In genomic region chr17:18280766-18281165, GRCh38 we compare ENCODE assay signal across 20 cellular contexts.
DNase-seq lines count a peak whose midpoint lies in the region; ATAC-seq and TF ChIP-seq lines count a peak whose summit lies in the region.
"Had no signal": no experiment of that assay in that cellular context is flagged by ENCODE, and none has a peak within 500 bp of the region (broad histone marks: within the 10 kb centered on the region; RNA-seq: fewer than 3 reads in every experiment).

No MANE protein-coding gene starts in this region.

- POLR2A ChIA-PET in RWPE1 (lab: Yijun Ruan, JAX; ENCODE audit: low non-redundant PET), result no interaction called here

- ATAC-seq in HG03520 (IDR thresholded peaks at IDR 0.05; ENCODE audit: unreplicated experiment) (no peak), HG03521 (IDR thresholded peaks at IDR 0.05; ENCODE audit: unreplicated experiment) (no peak)
- ATAC-seq: activated CD8-positive, alpha-beta T cell treated with anti-CD3 and anti-CD28 coated beads for 36 hours; effector memory CD8-positive, alpha-beta T cell; HCT116; mucosa of descending colon; stimulated activated naive B cell treated with anti-CD40 and anti-IgM and Interleukin-4, amounts not matched to agents 10 μg/mL and 1 μg/mL and 100 μg/mL, for 72 hours had no signal

- H3K27ac ChIP-seq in RWPE1 (peak overlapping the region; percentile 31; the same call in 1 of the 2 replicates), layer of hippocampus (ENCODE audit: low read depth, low read length) (peak overlapping the region; percentile 1)
- H3K27ac ChIP-seq: esophagus squamous epithelium, tibial artery had no signal

- CTCF ChIA-PET in RWPE1 (lab: Yijun Ruan, JAX), result no interaction called here

- DNase-seq in DMS79 (lab: John Stamatoyannopoulos, UW) (peak; percentile 58), NCI-H1105 treated with DMSO at 0.1 percent for 48 hours (lab: John Stamatoyannopoulos, UW) (peak; percentile 96), RWPE1 (ENCODE audit: low spot score) (no peak)
- DNase-seq in activated CD4-positive, alpha-beta T cell treated with anti-CD3 and anti-CD28 coated beads, Interleukin-2, amount 50 U/mL, for 4 hours, result no peak
- DNase-seq: activated CD4-positive, CD25-positive, alpha-beta regulatory T cell; activated CD8-positive, alpha-beta T cell treated with anti-CD3 and anti-CD28 coated beads for 36 hours; activated naive CD4-positive, alpha-beta T cell treated with Interleukin-2 at 50 U/mL for 16 hours; activated T-cell treated with anti-CD3 and anti-CD28 coated beads, Interleukin-2, amount 50 U/mL, for 1 hour; effector memory CD8-positive, alpha-beta T cell; esophagus squamous epithelium; head of caudate nucleus; NCI-H446; stimulated activated naive B cell treated with anti-CD40 and anti-IgM and Interleukin-4, amounts not matched to agents 10 μg/mL and 1 μg/mL and 100 μg/mL, for 72 hours; T1000; tibial artery had no signal

- H3K27me3 ChIP-seq in layer of hippocampus (ENCODE audit: control insufficient read depth, insufficient read depth, low read length), result no peaks in the 10 kb centered on the region
- H3K27me3 ChIP-seq: esophagus squamous epithelium, tibial artery had no signal

- no peak for TF ChIP-seq CTCF in RWPE1 (conservative IDR thresholded peaks at IDR 0.05; ENCODE audit: low read depth)

Comparison
In these comparisons a context has a peak if more than half of its experiments do, and no peak if none do; other contexts are left out.
1. DNase-seq: peak in DMS79 (single experiment) and NCI-H1105 treated with DMSO at 0.1 percent for 48 hours (single experiment); none in RWPE1 (single experiment) and activated CD4-positive, alpha-beta T cell treated with anti-CD3 and anti-CD28 coated beads, Interleukin-2, amount 50 U/mL, for 4 hours (0 of 2).